8 cellular contexts compared by ENCODE assay signal in genomic region chr22:37633693-37634504, GRCh38. TPM values are rescaled to one million over a fixed set of nuclear protein-coding genes. Genes with fewer than 3 reads are reported as not detected.
DNase-seq lines count a peak whose midpoint lies in the region; ATAC-seq, FAIRE-seq and TF ChIP-seq lines count a peak whose summit lies in the region.

No MANE protein-coding gene starts in this region.

- H3K4me1 Mint-ChIP-seq in activated naive CD8-positive, alpha-beta T cell treated with anti-CD3 and anti-CD28 coated beads, Interleukin-2, amount 50 U/mL, for 24 hours, result peaks cover 72% of the 10 kb centered on the region

- H3K27ac Mint-ChIP-seq in activated naive CD8-positive, alpha-beta T cell treated with anti-CD3 and anti-CD28 coated beads, Interleukin-2, amount 50 U/mL, for 24 hours, result peak overlapping the region; percentile 86

- H3K9me3 Mint-ChIP-seq in activated naive CD8-positive, alpha-beta T cell treated with anti-CD3 and anti-CD28 coated beads, Interleukin-2, amount 50 U/mL, for 24 hours, result no peaks in the 10 kb centered on the region

- intact Hi-C loops in left cardiac atrium (cut with DNase I), result no loop called here

- no peaks in the 10 kb centered on the region for H3K27me3 Mint-ChIP-seq in activated naive CD8-positive, alpha-beta T cell treated with anti-CD3 and anti-CD28 coated beads, Interleukin-2, amount 50 U/mL, for 24 hours

- ATAC-seq in GM18873 (IDR thresholded peaks at IDR 0.05; ENCODE audit: low FRiP score, unreplicated experiment), result peak; percentile 28
- peak; percentile 27 for ATAC-seq in HG03060 (IDR thresholded peaks at IDR 0.05; ENCODE audit: low read depth, unreplicated experiment)
- peak; percentile 82 for ATAC-seq in activated naive CD8-positive, alpha-beta T cell treated with anti-CD3 and anti-CD28 coated beads, Interleukin-2, amount 50 U/mL, for 24 hours
- ATAC-seq in left cardiac atrium, result peak; percentile 86 to 87

- TF ChIP-seq CTCF in AG09319 (IDR thresholded peaks at IDR 0.05; ENCODE audit: low read depth, low read length) (peak; percentile 32), D721Med (IDR thresholded peaks at IDR 0.05; ENCODE audit: insufficient read depth, missing control alignments) (no peak)

- peak; percentile 66 for DNase-seq in AG09319 (ENCODE audit: extremely low read depth, low read depth)
- peak; percentile 94 for DNase-seq in OCI-M2 (lab: John Stamatoyannopoulos, UW; ENCODE audit: unreplicated experiment)
- DNase-seq in activated naive CD8-positive, alpha-beta T cell treated with anti-CD3 and anti-CD28 coated beads, Interleukin-2, amount 50 U/mL, for 24 hours, result peak; percentile 83
- peak; percentile 87 for DNase-seq in left cardiac atrium
- peak; percentile 79 for DNase-seq in pons (ENCODE audit: low spot score)
- no peak for DNase-seq in D721Med (ENCODE audit: insufficient read length, low spot score)

- peaks cover 2% of the 10 kb centered on the region for H3K36me3 Mint-ChIP-seq in activated naive CD8-positive, alpha-beta T cell treated with anti-CD3 and anti-CD28 coated beads, Interleukin-2, amount 50 U/mL, for 24 hours (ENCODE audit: low read depth)

- H3K4me3 Mint-ChIP-seq in activated naive CD8-positive, alpha-beta T cell treated with anti-CD3 and anti-CD28 coated beads, Interleukin-2, amount 50 U/mL, for 24 hours, result peak overlapping the region; percentile 73

- no peak for FAIRE-seq in D721Med (lab: Jason Lieb, UNC)

RNA-seq across cellular contexts. Expression of gene SH3BP1, which starts 5.6 kb away (rescaled TPM):
- total RNA-seq in left cardiac atrium, result 1 to 10 TPM; 4.9 to 5.1 TPM

RNA-seq across cellular contexts. Expression of gene PDXP, which starts 24.6 kb away (rescaled TPM):
- total RNA-seq in left cardiac atrium, result 10 to 100 TPM; 17.3 to 17.5 TPM

RNA-seq across cellular contexts. Expression of gene GGA1, which starts 25.3 kb away (rescaled TPM):
- total RNA-seq in left cardiac atrium, result 10 to 100 TPM; 24.4 to 26.6 TPM

RNA-seq across cellular contexts. Expression of gene LGALS1, which starts 41.5 kb away (rescaled TPM):
- total RNA-seq in left cardiac atrium, result 100 to 1,000 TPM; 599 to 917 TPM

RNA-seq across cellular contexts. Expression of gene NOL12, which starts 52.2 kb away (rescaled TPM):
- 10 to 100 TPM; 13.7 TPM for total RNA-seq in left cardiac atrium

Comparison
In these comparisons a context has a peak if more than half of its experiments do, and no peak if none do; other contexts are left out.
1. ATAC-seq: peak in every context shown above with its lines; median percentile 86 in left cardiac atrium; 82 in activated naive CD8-positive, alpha-beta T cell treated with anti-CD3 and anti-CD28 coated beads, Interleukin-2, amount 50 U/mL, for 24 hours; 28 in GM18873; 27 in HG03060.